ENCODE assay signal across 18 cellular contexts in the genomic region with DNA sequence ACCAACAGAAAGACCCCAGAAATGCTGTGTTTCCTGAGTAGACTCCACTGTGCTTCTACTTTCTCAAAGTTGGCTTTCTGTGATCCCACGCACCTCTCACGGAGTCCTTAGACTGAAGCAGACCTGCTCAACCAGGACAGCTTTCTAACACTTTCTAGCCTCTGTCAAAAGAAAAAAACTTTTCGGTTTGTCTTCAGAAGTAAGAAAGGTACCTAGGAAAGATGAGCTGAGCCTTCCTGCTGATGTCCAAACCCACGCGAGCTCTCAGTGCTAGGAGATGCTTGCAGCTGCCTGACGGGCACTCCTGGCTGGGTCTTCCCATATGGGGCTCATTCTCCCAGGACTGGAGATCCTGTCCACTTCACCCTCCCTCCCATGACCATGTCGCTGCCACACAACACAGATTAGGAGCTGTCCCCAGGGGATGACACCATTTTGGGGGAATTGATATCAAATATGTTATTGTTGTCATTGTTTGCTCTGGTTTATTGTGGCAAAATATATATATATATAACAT. TPM values are rescaled to one million over a fixed set of nuclear protein-coding genes. Genes with fewer than 3 reads are reported as not detected.
DNase-seq lines count a peak whose midpoint lies in the region; ATAC-seq and TF ChIP-seq lines count a peak whose summit lies in the region.
"Had no signal": no experiment of that assay in that cellular context is flagged by ENCODE, and none has a peak within 500 bp of the region (broad histone marks: within the 10 kb centered on the region; RNA-seq: fewer than 3 reads in every experiment).

No MANE protein-coding gene starts in this region.

- H3K4me3 ChIP-seq in left ventricle myocardium inferior (no peak overlapping the region), iPS-15b (ENCODE audit: low read depth, low read length) (peak overlapping the region; percentile 33), subcutaneous abdominal adipose tissue (ENCODE audit: low read depth in 1 of 5, low read length in 5 of 5) (no peak overlapping the region)
- H3K4me3 ChIP-seq: left lung had no signal

- no peak overlapping the region for H3K4me3 Mint-ChIP-seq in activated naive CD4-positive, alpha-beta T cell treated with anti-CD3 and anti-CD28 coated beads, Interleukin-2, amount 10 ng/mL, durations not matched to agents 7 days and 5 days
- H3K4me3 Mint-ChIP-seq: immature natural killer cell had no signal

- H3K4me1 ChIP-seq in left ventricle myocardium inferior (peaks cover 60% of the 10 kb centered on the region), iPS-15b (ENCODE audit: control insufficient read depth, insufficient read depth, low read length) (peaks cover 8% of the 10 kb centered on the region), subcutaneous abdominal adipose tissue (ENCODE audit: control insufficient read depth in 5 of 5, insufficient read depth in 5 of 5, low read length in 5 of 5) (peaks cover 0 to 44% (median 0%) of the 10 kb centered on the region in 5 donors)

- no peak for DNase-seq in left ventricle myocardium inferior
- no peak for DNase-seq in left ventricle myocardium superior
- no peak for DNase-seq in RWPE1 (ENCODE audit: low spot score)
- no peak for DNase-seq in ureter (ENCODE audit: low spot score)
- no peak for DNase-seq in activated naive CD4-positive, alpha-beta T cell treated with anti-CD3 and anti-CD28 coated beads, Interleukin-2, amount 10 ng/mL, durations not matched to agents 7 days and 5 days
- no peak for DNase-seq in NCI-H2107 treated with DMSO at 0.1 percent for 48 hours (lab: John Stamatoyannopoulos, UW; ENCODE audit: unreplicated experiment)
- DNase-seq: immature natural killer cell, left lung, SIG-M5 had no signal

- peaks cover 26% of the 10 kb centered on the region for H3K27me3 Mint-ChIP-seq in activated naive CD4-positive, alpha-beta T cell treated with anti-CD3 and anti-CD28 coated beads, Interleukin-2, amount 10 ng/mL, durations not matched to agents 7 days and 5 days

- TF ChIP-seq CTCF in left ventricle myocardium inferior (IDR thresholded peaks at IDR 0.05; ENCODE audit: borderline replicate concordance), result no peak
- peak; percentile 27; the same call in 1 of the 2 replicates for TF ChIP-seq CTCF in RWPE1 (conservative IDR thresholded peaks at IDR 0.05; ENCODE audit: low read depth)

- H3K27ac ChIP-seq in left ventricle myocardium inferior (replicated peaks) (peak overlapping the region; percentile 42), RWPE1 (no peak overlapping the region), subcutaneous abdominal adipose tissue (ENCODE audit: low read depth, low read length) (peak overlapping the region; percentile 37)

- CTCF ChIA-PET in RWPE1 (lab: Yijun Ruan, JAX), result interaction anchor here (0.5 to 4.2 kb wide), 21 partner anchors 9 to 1448 kb away, joined by 3 to 21 read pairs (median 3); no protein-coding TSS in a partner anchor
- CTCF ChIA-PET in activated naive CD4-positive, alpha-beta T cell treated with anti-CD3 and anti-CD28 coated beads, Interleukin-2, amount 10 ng/mL, durations not matched to agents 7 days and 5 days (lab: Charles Lee), result interaction anchor here (0.6 to 6.7 kb wide), 15 partner anchors 8 to 732 kb away, joined by 3 to 67 read pairs (median 3); no protein-coding TSS in a partner anchor

- intact Hi-C loops in left ventricle myocardium inferior (cut with micrococcal nuclease) (no loop called here), left ventricle myocardium superior (cut with micrococcal nuclease) (loop anchor here (5.0 kb wide), 1 partner anchor 569 kb away; no protein-coding TSS in a partner anchor)

- H3K9me3 Mint-ChIP-seq in activated naive CD4-positive, alpha-beta T cell treated with anti-CD3 and anti-CD28 coated beads, Interleukin-2, amount 10 ng/mL, durations not matched to agents 7 days and 5 days, result no peaks in the 10 kb centered on the region
- H3K9me3 Mint-ChIP-seq: activated naive CD4-positive, alpha-beta T cell treated with anti-CD3 and anti-CD28 coated beads, Interleukin-2, amount 50 U/mL, for 72 hours had no signal

- H3K27ac Mint-ChIP-seq in activated naive CD4-positive, alpha-beta T cell treated with anti-CD3 and anti-CD28 coated beads, Interleukin-2, amount 10 ng/mL, durations not matched to agents 7 days and 5 days, result no peak overlapping the region
- H3K27ac Mint-ChIP-seq: activated naive CD4-positive, alpha-beta T cell treated with anti-CD3 and anti-CD28 coated beads, Interleukin-2, amount 50 U/mL, for 72 hours had no signal

- H3K4me1 Mint-ChIP-seq in activated naive CD4-positive, alpha-beta T cell treated with anti-CD3 and anti-CD28 coated beads, Interleukin-2, amount 10 ng/mL, durations not matched to agents 7 days and 5 days, result no peaks in the 10 kb centered on the region
- H3K4me1 Mint-ChIP-seq: immature natural killer cell had no signal

- no peaks in the 10 kb centered on the region for H3K36me3 Mint-ChIP-seq in activated naive CD4-positive, alpha-beta T cell treated with anti-CD3 and anti-CD28 coated beads, Interleukin-2, amount 10 ng/mL, durations not matched to agents 7 days and 5 days
- H3K36me3 Mint-ChIP-seq: activated naive CD4-positive, alpha-beta T cell treated with anti-CD3 and anti-CD28 coated beads, Interleukin-2, amount 50 U/mL, for 72 hours; immature natural killer cell had no signal

- H3K27me3 ChIP-seq in left ventricle myocardium inferior (ENCODE audit: low read depth) (no peaks in the 10 kb centered on the region), iPS-15b (ENCODE audit: control insufficient read depth, insufficient read depth, low read length) (no peaks in the 10 kb centered on the region), subcutaneous abdominal adipose tissue (ENCODE audit: control insufficient read depth in 5 of 5, insufficient read depth in 4 of 5, low read length in 5 of 5) (peaks cover 0 to 21% (median 8%) of the 10 kb centered on the region in 5 donors)
- H3K27me3 ChIP-seq: left lung had no signal

- no peaks in the 10 kb centered on the region for H3K9me3 ChIP-seq in left ventricle myocardium inferior (replicated peaks)
- H3K9me3 ChIP-seq in iPS-15b (ENCODE audit: control insufficient read depth, insufficient read depth, low read length), result no peaks in the 10 kb centered on the region
- no peaks in the 10 kb centered on the region for H3K9me3 ChIP-seq in subcutaneous abdominal adipose tissue (ENCODE audit: control insufficient read depth in 5 of 5, low read length in 5 of 5)
- H3K9me3 ChIP-seq: left lung had no signal

- H3K36me3 ChIP-seq in left ventricle myocardium inferior, result no peaks in the 10 kb centered on the region
- no peaks in the 10 kb centered on the region for H3K36me3 ChIP-seq in iPS-15b (ENCODE audit: control insufficient read depth, insufficient read depth, low read length)
- no peaks in the 10 kb centered on the region for H3K36me3 ChIP-seq in subcutaneous abdominal adipose tissue (ENCODE audit: control insufficient read depth in 5 of 5, insufficient read depth in 5 of 5, low read length in 5 of 5)
- H3K36me3 ChIP-seq: left lung had no signal

- H3K9ac ChIP-seq in iPS-15b (ENCODE audit: low read depth, low read length) (no peak overlapping the region), subcutaneous abdominal adipose tissue (ENCODE audit: low read length in 5 of 5) (no peak overlapping the region)

- ATAC-seq in left ventricle myocardium superior, result no peak
- ATAC-seq: activated CD4-positive, CD25-positive, alpha-beta regulatory T cell treated with anti-CD3 and anti-CD28 coated beads, Interleukin-2, amount 50 U/mL, for 24 hours had no signal

- POLR2A ChIA-PET in RWPE1 (lab: Yijun Ruan, JAX; ENCODE audit: low non-redundant PET), result no interaction called here

RNA-seq across cellular contexts. Expression of a gene that starts 49.2 kb away (rescaled TPM):
- total RNA-seq in left ventricle myocardium inferior (not detected), left ventricle myocardium superior (not detected), ureter (13.0 TPM)
- total RNA-seq: activated CD8-positive, alpha-beta memory T cell treated with anti-CD3 and anti-CD28 coated beads for 36 hours; activated naive CD4-positive, alpha-beta T cell treated with anti-CD3 and anti-CD28 coated beads, Interleukin-2, amount 50 U/mL, for 72 hours; astrocyte; IMR-90; left lung; mucosa of gallbladder; T-helper 2 cell treated with Interferon-gamma antibody and Interleukin-4, amounts not matched to agents 100 ng/mL and 5 ng/mL, for 36 hours had no signal

Comparison
In these comparisons a context has a peak if more than half of its experiments do, and no peak if none do; other contexts are left out.
1. RNA of a gene that starts 49.2 kb away (total RNA-seq): 13.0 TPM in ureter (single experiment); not detected in left ventricle myocardium inferior (single experiment) and not detected in left ventricle myocardium superior (single experiment); every median in the first group is over 10 times any median in the second.